Comparison of ENCODE assay signal across 8 cellular contexts in genomic region chr17:20852541-20853370, GRCh38.
DNase-seq lines count a peak whose midpoint lies in the region; ATAC-seq and TF ChIP-seq lines count a peak whose summit lies in the region.

No MANE protein-coding gene starts in this region.

- no peaks in the 10 kb centered on the region for H3K36me3 ChIP-seq in rectal smooth muscle tissue (ENCODE audit: control insufficient read depth, insufficient read depth, low read length)

- intact Hi-C loops in CD14-positive monocyte (cut with micrococcal nuclease) (no loop called here), Right ventricle myocardium superior (cut with DNase I) (no loop called here)

- no peak for DNase-seq in CD14-positive monocyte (ENCODE audit: low spot score)
- peak; percentile 47 for DNase-seq in KBM-7
- peak; percentile 51 for DNase-seq in Right ventricle myocardium superior
- DNase-seq in NCI-H226: no peak
- DNase-seq in activated CD4-positive, CD25-positive, alpha-beta regulatory T cell (lab: John Stamatoyannopoulos, UW): no peak

- H3K27ac ChIP-seq in rectal smooth muscle tissue (ENCODE audit: low read depth, low read length): peak overlapping the region; percentile 85

- peak overlapping the region; percentile 27; the same call in 1 of the 2 replicates for H3K4me3 ChIP-seq in WI38 (ENCODE audit: low read depth, low read length)
- peak overlapping the region; percentile 65 for H3K4me3 ChIP-seq in rectal smooth muscle tissue (ENCODE audit: low read length)

- H3K9me3 Mint-ChIP-seq in CD14-positive monocyte: peaks cover 0 to 6% (median 0%) of the 10 kb centered on the region in 7 donors

- ATAC-seq in Right ventricle myocardium superior (ENCODE audit: poor library complexity) (peak; percentile 31), GM18519 (IDR thresholded peaks at IDR 0.05; ENCODE audit: low FRiP score, unreplicated experiment) (no peak)

- peaks cover 16 to 36% (median 22%) of the 10 kb centered on the region in 3 donors for H3K27me3 Mint-ChIP-seq in CD14-positive monocyte (ENCODE audit: low read depth in 3 of 3)

- H3K4me1 ChIP-seq in rectal smooth muscle tissue (ENCODE audit: control insufficient read depth, insufficient read depth, low read length): no peaks in the 10 kb centered on the region

- peaks cover 12% of the 10 kb centered on the region for H3K4me1 Mint-ChIP-seq in CD14-positive monocyte

- peak overlapping the region; percentile 53 to 90 for H3K4me3 Mint-ChIP-seq in CD14-positive monocyte

- no peak overlapping the region for H3K27ac Mint-ChIP-seq in CD14-positive monocyte

- in situ Hi-C loops in KBM-7 (cut with MboI; ENCODE audit: low pct_unique_long_range_greater_than_20kb, low sequenced_read_pairs): no loop called here

- no peak overlapping the region for H3K9ac ChIP-seq in rectal smooth muscle tissue (ENCODE audit: low read length)

- TF ChIP-seq CTCF in CD14-positive monocyte (IDR thresholded peaks at IDR 0.05) (no peak), WI38 (IDR thresholded peaks at IDR 0.05; ENCODE audit: low read depth, low read length) (no peak)

- no peaks in the 10 kb centered on the region for H3K36me3 Mint-ChIP-seq in CD14-positive monocyte

- H3K27me3 ChIP-seq in rectal smooth muscle tissue (ENCODE audit: control insufficient read depth, insufficient read depth, low read length): peaks cover 7% of the 10 kb centered on the region

Comparison
In these comparisons a context has a peak if more than half of its experiments do, and no peak if none do; other contexts are left out.
1. DNase-seq: peak in KBM-7 (single experiment) and Right ventricle myocardium superior (single experiment); none in CD14-positive monocyte (single experiment), NCI-H226 (single experiment) and activated CD4-positive, CD25-positive, alpha-beta regulatory T cell (0 of 4).